ENCODE assay signal across 12 cellular contexts in the genomic region with DNA sequence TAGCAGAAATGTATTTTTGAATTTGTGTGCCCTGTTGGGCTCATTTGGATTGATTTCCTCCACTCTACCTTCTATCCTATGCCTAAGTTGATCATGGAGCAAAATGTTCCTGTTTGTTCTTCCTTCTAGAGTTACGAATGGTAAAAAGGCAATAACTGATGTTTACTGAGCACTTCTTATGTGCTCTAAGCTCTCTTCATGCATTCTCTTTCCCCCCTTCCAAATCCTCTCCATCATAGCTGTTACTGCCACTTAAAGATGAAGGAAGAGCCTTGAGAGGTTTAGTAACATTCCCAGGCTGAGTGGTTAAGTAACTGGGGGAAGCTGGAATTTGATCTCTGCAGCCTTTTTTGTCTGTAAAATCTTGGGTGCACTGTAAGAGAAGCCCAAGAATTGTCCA.
DNase-seq lines count a peak whose midpoint lies in the region; ATAC-seq and TF ChIP-seq lines count a peak whose summit lies in the region.
"Had no signal": no experiment of that assay in that cellular context is flagged by ENCODE, and none has a peak within 500 bp of the region (broad histone marks: within the 10 kb centered on the region; RNA-seq: fewer than 3 reads in every experiment).

No MANE protein-coding gene starts in this region.

- no peaks in the 10 kb centered on the region for H3K9me3 Mint-ChIP-seq in naive B cell

- no peak overlapping the region for H3K9ac ChIP-seq in Karpas-422 (ENCODE audit: low read length)

- no peak for TF ChIP-seq CTCF in HEK293 (tag by site-specific recombination; IDR thresholded peaks at IDR 0.05)

- H3K9me3 ChIP-seq in HEK293 (ENCODE audit: control insufficient read depth, insufficient read depth, low read depth, low read length) (no peaks in the 10 kb centered on the region), Karpas-422 (ENCODE audit: low read length) (no peaks in the 10 kb centered on the region)

- H3K27me3 ChIP-seq in Karpas-422 (ENCODE audit: low read length): no peaks in the 10 kb centered on the region

- POLR2A ChIA-PET in HEK293 (lab: Yijun Ruan, JAX): no interaction called here

- no peak overlapping the region for H2AFZ ChIP-seq in Karpas-422 (ENCODE audit: low read length)

- H3K36me3 ChIP-seq in HEK293 (ENCODE audit: control insufficient read depth in 2 of 2, insufficient read depth in 1 of 2, low read length in 2 of 2): no peaks in the 10 kb centered on the region
- H3K36me3 ChIP-seq in Karpas-422 (ENCODE audit: insufficient read depth, low read length): no peaks in the 10 kb centered on the region

- peaks cover 8% of the 10 kb centered on the region for H3K4me1 ChIP-seq in HEK293 (ENCODE audit: control insufficient read depth, insufficient read depth, low read length)
- H3K4me1 ChIP-seq in Karpas-422 (ENCODE audit: low read length): 0 out of 2 replicates have a peak, but pooled peaks cover 6% of the 10 kb centered on the region

- no peak overlapping the region for H3K4me3 ChIP-seq in HEK293 (ENCODE audit: low read depth, low read length)
- H3K4me3 ChIP-seq in Karpas-422 (ENCODE audit: low read length): no peak overlapping the region

- no peaks in the 10 kb centered on the region for H4K20me1 ChIP-seq in Karpas-422 (ENCODE audit: insufficient read depth, low read depth, low read length)

- ATAC-seq in naive B cell (ENCODE audit: low read depth in 2 of 2): no peak
- ATAC-seq in HG02588 (IDR thresholded peaks at IDR 0.05; ENCODE audit: unreplicated experiment): no peak
- ATAC-seq in GM18867 (IDR thresholded peaks at IDR 0.05; ENCODE audit: unreplicated experiment): no peak

- H3K9me2 ChIP-seq in Karpas-422 (replicated peaks; ENCODE audit: insufficient read depth, low read length): no peaks in the 10 kb centered on the region

- H3K27ac Mint-ChIP-seq in naive B cell: peak overlapping the region in 5 of 6 donors; percentile 8 to 98 (median 78)

- no peaks in the 10 kb centered on the region for H3K36me3 Mint-ChIP-seq in naive B cell

- CTCF ChIA-PET in HEK293 (lab: Yijun Ruan, JAX): no interaction called here

- H3K79me2 ChIP-seq in Karpas-422 (ENCODE audit: low read length): no peaks in the 10 kb centered on the region

- H3K4me2 ChIP-seq in Karpas-422 (ENCODE audit: low read depth, low read length, poor library complexity, severe bottlenecking): no peak overlapping the region

- no peak overlapping the region for H3K27ac ChIP-seq in HEK293 (ENCODE audit: extremely low read depth, low read depth, low read length)
- no peak overlapping the region for H3K27ac ChIP-seq in Karpas-422 (ENCODE audit: low read length)

- H3K4me1 Mint-ChIP-seq in naive B cell: peaks cover 70 to 91% (median 85%) of the 10 kb centered on the region in 3 donors

- no peaks in the 10 kb centered on the region for H3K27me3 Mint-ChIP-seq in naive B cell

- DNase-seq in NCI-H524 (lab: John Stamatoyannopoulos, UW) (peak; percentile 49 to 58), naive B cell (no peak), Karpas-422 (no peak), A172 (ENCODE audit: low spot score) (no peak)
- DNase-seq: C1 segment of cervical spinal cord, Kasumi-1, NCI-H446, SIG-M5, T-helper 2 cell had no signal

- no peak overlapping the region for H3K4me3 Mint-ChIP-seq in naive B cell

TF ChIP-seq in HEK293, 187 proteins besides CTCF, POLR2A, EP300 and RAD21:
- TF ChIP-seq ZNF623 (tag by site-specific recombination; IDR thresholded peaks at IDR 0.05) (no peak), ZSCAN16 (tag by site-specific recombination; IDR thresholded peaks at IDR 0.05) (peak; percentile 64; the same call in 1 of the 2 replicates), ZNF777 (tag by site-specific recombination; IDR thresholded peaks at IDR 0.05; ENCODE audit: borderline replicate concordance) (no peak), OVOL3 (tag by site-specific recombination; IDR thresholded peaks at IDR 0.05) (no peak), MEIS1 (CRISPR knock-in tag; IDR thresholded peaks at IDR 0.05; ENCODE audit: borderline replicate concordance) (no peak)
- TF ChIP-seq, protein P1, sequence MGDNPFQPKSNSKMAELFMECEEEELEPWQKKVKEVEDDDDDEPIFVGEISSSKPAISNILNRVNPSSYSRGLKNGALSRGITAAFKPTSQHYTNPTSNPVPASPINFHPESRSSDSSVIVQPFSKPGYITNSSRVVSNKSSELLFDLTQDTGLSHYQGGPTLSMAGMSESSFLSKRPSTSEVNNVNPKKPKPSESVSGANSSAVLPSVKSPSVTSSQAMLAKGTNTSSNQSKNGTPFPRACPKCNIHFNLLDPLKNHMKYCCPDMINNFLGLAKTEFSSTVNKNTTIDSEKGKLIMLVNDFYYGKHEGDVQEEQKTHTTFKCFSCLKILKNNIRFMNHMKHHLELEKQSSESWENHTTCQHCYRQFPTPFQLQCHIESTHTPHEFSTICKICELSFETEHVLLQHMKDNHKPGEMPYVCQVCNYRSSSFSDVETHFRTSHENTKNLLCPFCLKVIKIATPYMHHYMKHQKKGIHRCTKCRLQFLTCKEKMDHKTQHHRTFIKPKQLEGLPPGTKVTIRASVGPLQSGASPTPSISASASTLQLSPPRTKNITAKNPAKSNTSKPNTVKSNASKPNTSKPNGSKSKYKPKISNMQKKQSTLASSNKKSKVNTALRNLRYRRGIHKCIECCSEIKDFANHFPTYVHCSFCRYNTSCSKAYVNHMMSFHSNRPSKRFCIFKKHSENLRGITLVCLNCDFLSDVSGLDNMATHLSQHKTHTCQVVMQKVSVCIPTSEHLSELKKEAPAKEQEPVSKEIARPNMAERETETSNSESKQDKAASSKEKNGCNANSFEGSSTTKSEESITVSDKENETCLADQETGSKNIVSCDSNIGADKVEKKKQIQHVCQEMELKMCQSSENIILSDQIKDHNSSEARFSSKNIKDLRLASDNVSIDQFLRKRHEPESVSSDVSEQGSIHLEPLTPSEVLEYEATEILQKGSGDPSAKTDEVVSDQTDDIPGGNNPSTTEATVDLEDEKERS (tag by site-specific recombination; IDR thresholded peaks at IDR 0.05): no peak

Comparison
In these comparisons a context has a peak if more than half of its experiments do, and no peak if none do; other contexts are left out.
1. DNase-seq: peak in NCI-H524 (2 of 2); none in naive B cell (single experiment), Karpas-422 (single experiment) and A172 (single experiment).